Comparison of ENCODE assay signal across 10 cellular contexts in the genomic region with DNA sequence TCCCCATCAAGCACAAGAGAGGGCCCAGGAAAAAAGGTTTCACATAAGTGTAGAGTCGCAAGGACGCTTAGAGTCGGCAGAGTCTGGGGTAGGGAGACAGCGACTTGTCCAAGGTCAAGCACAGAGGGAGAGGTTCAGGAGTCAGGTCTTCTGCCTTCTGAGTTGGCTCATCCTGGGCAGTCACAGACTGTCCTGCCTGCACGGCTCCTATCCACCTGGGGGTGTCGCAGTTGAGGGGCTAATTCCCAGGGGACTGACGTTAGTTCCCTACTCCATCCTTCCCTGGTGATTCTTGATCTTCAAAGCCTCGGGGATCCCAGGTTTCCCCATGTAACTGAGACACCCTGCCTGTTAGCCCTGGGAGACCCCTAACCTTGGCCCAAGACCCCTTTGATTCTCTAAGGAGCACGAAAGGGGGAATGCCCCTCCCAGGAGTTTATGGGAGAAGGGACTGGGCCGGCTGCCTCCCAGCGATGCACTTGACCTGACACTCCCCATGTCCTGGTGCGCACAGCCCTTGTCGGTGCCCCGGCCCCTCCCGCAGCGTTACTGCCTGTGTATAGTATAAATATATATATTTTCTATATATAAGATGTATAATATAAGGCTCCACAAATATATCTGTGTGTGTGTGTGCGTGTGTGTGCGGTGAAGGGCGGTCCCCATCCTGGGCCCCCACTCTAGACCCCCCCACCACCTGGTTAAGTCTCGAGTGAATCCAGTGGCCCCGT. TPM values are rescaled to one million over a fixed set of nuclear protein-coding genes. Genes with fewer than 3 reads are reported as not detected.
DNase-seq lines count a peak whose midpoint lies in the region; ATAC-seq, FAIRE-seq and TF ChIP-seq lines count a peak whose summit lies in the region.
"Had no signal": no experiment of that assay in that cellular context is flagged by ENCODE, and none has a peak within 500 bp of the region (broad histone marks: within the 10 kb centered on the region; RNA-seq: fewer than 3 reads in every experiment).

No MANE protein-coding gene starts in this region.

- POLR2A ChIA-PET in HCT116 (lab: Charles Lee), result no interaction called here

- 51% methylated on average over 21 of the region's 21 CpGs for WGBS in liver

- H2AFZ ChIP-seq in HCT116 (ENCODE audit: low read depth, low read length, poor library complexity, severe bottlenecking), result no peak overlapping the region

- no peaks in the 10 kb centered on the region for H3K9me2 ChIP-seq in HCT116 (ENCODE audit: insufficient read depth)

- H3K4me1 ChIP-seq in BLaER1, result peaks cover 81% of the 10 kb centered on the region
- peaks cover 0 to 23% of the 10 kb centered on the region in 2 experiments; a peak in 2 of 4 replicates for H3K4me1 ChIP-seq in HCT116 (ENCODE audit: control insufficient read depth in 1 of 2, insufficient read depth in 2 of 2, low read length in 2 of 2)
- H3K4me1 ChIP-seq in liver (ENCODE audit: control insufficient read depth in 4 of 4, insufficient read depth in 4 of 4, low read length in 3 of 4), result peaks cover 0 to 5% (median 4%) of the 10 kb centered on the region in 4 donors

- H4K20me1 ChIP-seq in BLaER1 (no peaks in the 10 kb centered on the region), HCT116 (ENCODE audit: insufficient read depth) (no peaks in the 10 kb centered on the region)

- H3K27me3 ChIP-seq in BLaER1 (no peaks in the 10 kb centered on the region), HCT116 (ENCODE audit: insufficient read depth, low read length) (no peaks in the 10 kb centered on the region), liver (ENCODE audit: control insufficient read depth in 4 of 4, insufficient read depth in 4 of 4, low read length in 3 of 4) (no peaks in the 10 kb centered on the region)

- CTCF ChIA-PET in HCT116 (lab: Charles Lee), result no interaction called here

- in situ Hi-C loops in astrocyte of the cerebellum (cut with HindIII; ENCODE audit: low sequenced_read_pairs), result no loop called here

- TF ChIP-seq CTCF in HCT116 (IDR thresholded peaks at IDR 0.05 in 2 of 3, conservative IDR thresholded peaks at IDR 0.05 in 1 of 3; ENCODE audit: borderline replicate concordance in 1 of 3, insufficient read depth in 1 of 3, low read depth in 2 of 3, low read length in 2 of 3) (peak in 1 of 3 experiments; percentile 27; a peak in 2 of 6 replicates), astrocyte of the cerebellum (IDR thresholded peaks at IDR 0.05; ENCODE audit: low read depth, low read length, missing control alignments) (peak; percentile 45), liver (IDR thresholded peaks at IDR 0.05; ENCODE audit: low read depth, low read length, missing input control) (peak; percentile 9)

- RAD21 ChIA-PET in HCT116 (lab: Charles Lee; ENCODE audit: low non-redundant PET in 1 of 2, low total read pairs in 2 of 2, uncharacterized antibody in 2 of 2, unreplicated experiment in 2 of 2), result no interaction called here

- no peak for TF ChIP-seq POLR2A in HCT116 (IDR thresholded peaks at IDR 0.05; ENCODE audit: borderline replicate concordance, extremely low read depth, insufficient read depth, insufficient read length)

- H3K9me3 ChIP-seq in BLaER1, result no peaks in the 10 kb centered on the region
- H3K9me3 ChIP-seq in HCT116 (ENCODE audit: control insufficient read depth in 1 of 2, insufficient read depth in 1 of 2, low read depth in 1 of 2, low read length in 2 of 2), result no peaks in the 10 kb centered on the region
- no peaks in the 10 kb centered on the region for H3K9me3 ChIP-seq in liver (ENCODE audit: control insufficient read depth in 4 of 4, low read length in 3 of 4)
- H3K9me3 ChIP-seq: tibial artery had no signal

- no peak for DNase-seq in HCT116 (ENCODE audit: low read depth, low spot score)
- no peak for DNase-seq in astrocyte of the cerebellum (ENCODE audit: low read depth)
- no peak for DNase-seq in effector CD8-positive, alpha-beta T cell (lab: John Stamatoyannopoulos, UW)
- DNase-seq in HK-2 (ENCODE audit: unreplicated experiment), result no peak
- no peak for DNase-seq in frontal cortex (ENCODE audit: low spot score in 2 of 2)
- DNase-seq: NCI-H1417, tibial artery had no signal

- no peak overlapping the region for H3K27ac ChIP-seq in BLaER1
- H3K27ac ChIP-seq in HCT116 (ENCODE audit: low read depth, low read length), result no peak overlapping the region
- no peak overlapping the region for H3K27ac ChIP-seq in liver (ENCODE audit: low read depth in 1 of 2, low read length in 2 of 2)
- H3K27ac ChIP-seq: tibial artery had no signal

- H3K79me2 ChIP-seq in HCT116 (ENCODE audit: insufficient read depth, low read length), result no peaks in the 10 kb centered on the region

- H3K4me2 ChIP-seq in BLaER1, result peak overlapping the region; percentile 28
- H3K4me2 ChIP-seq in HCT116 (ENCODE audit: low read length), result no peak overlapping the region

- no peak for TF ChIP-seq RAD21 in HCT116 (IDR thresholded peaks at IDR 0.05; ENCODE audit: low read depth)
- peak in 1 of 2 donors; percentile 19 for TF ChIP-seq RAD21 in liver (IDR thresholded peaks at IDR 0.05)

- ATAC-seq in HCT116 (peak; percentile 38; the same call in 1 of the 2 replicates), GM19397 (IDR thresholded peaks at IDR 0.05; ENCODE audit: unreplicated experiment) (no peak)

- intact Hi-C loops in HCT116 (cut with micrococcal nuclease), result no loop called here

- H3K36me3 ChIP-seq in BLaER1, result peaks cover 28% of the 10 kb centered on the region
- no peaks in the 10 kb centered on the region for H3K36me3 ChIP-seq in HCT116 (ENCODE audit: control insufficient read depth in 1 of 2, insufficient read depth in 2 of 2, low read length in 2 of 2)
- no peaks in the 10 kb centered on the region for H3K36me3 ChIP-seq in liver (ENCODE audit: control insufficient read depth in 4 of 4, insufficient read depth in 3 of 4, low read depth in 1 of 4, low read length in 3 of 4)
- H3K36me3 ChIP-seq: tibial artery had no signal

- FAIRE-seq in frontal cortex (lab: Jason Lieb, UNC), result no peak

- BruUV-seq in HCT116 (replicated peaks; lab: Mats Ljungman, UMichigan), result no TSS peak

- H3K4me3 ChIP-seq in BLaER1, result no peak overlapping the region
- no peak overlapping the region for H3K4me3 ChIP-seq in HCT116 (replicated peaks in 1 of 2; ENCODE audit: low read depth in 1 of 2, low read length in 2 of 2)
- H3K4me3 ChIP-seq in astrocyte of the cerebellum (ENCODE audit: low read depth, low read length), result no peak overlapping the region
- H3K4me3 ChIP-seq in liver (ENCODE audit: low read depth in 1 of 3, low read length in 3 of 3), result no peak overlapping the region
- H3K4me3 ChIP-seq: tibial artery had no signal

- H3K9ac ChIP-seq in BLaER1 (no peak overlapping the region), HCT116 (ENCODE audit: low read length) (no peak overlapping the region), liver (ENCODE audit: low read depth in 1 of 2, low read length in 2 of 2) (no peak overlapping the region)

TF ChIP-seq in HCT116, 20 proteins besides CTCF, POLR2A, EP300 and RAD21 (continues in another document):
- TF ChIP-seq SP1 (IDR thresholded peaks at IDR 0.05; ENCODE audit: low read depth), result no peak
- no peak for TF ChIP-seq TCF7L2 (IDR thresholded peaks at IDR 0.05; ENCODE audit: borderline replicate concordance, extremely low read depth, insufficient read depth, insufficient read length)
- TF ChIP-seq EZH2 (IDR thresholded peaks at IDR 0.05), result no peak
- TF ChIP-seq EGR1 (IDR thresholded peaks at IDR 0.05; ENCODE audit: low read depth), result no peak
- no peak for TF ChIP-seq POLR2AphosphoS5 (IDR thresholded peaks at IDR 0.05; ENCODE audit: low read depth, low read length)
- no peak for TF ChIP-seq CBX3 (IDR thresholded peaks at IDR 0.05; ENCODE audit: low read depth)
- TF ChIP-seq ZNF274 (IDR thresholded peaks at IDR 0.05; ENCODE audit: low read depth, low read length), result no peak
- TF ChIP-seq MAX (IDR thresholded peaks at IDR 0.05), result no peak
- no peak for TF ChIP-seq SIN3A (IDR thresholded peaks at IDR 0.05; ENCODE audit: low read depth)
- TF ChIP-seq ELF1 (IDR thresholded peaks at IDR 0.05; ENCODE audit: borderline replicate concordance, low read depth), result no peak
- TF ChIP-seq ZFX (IDR thresholded peaks at IDR 0.05), result no peak

TF ChIP-seq in liver, 16 proteins besides CTCF, POLR2A, EP300 and RAD21:
- TF ChIP-seq, protein P1, sequence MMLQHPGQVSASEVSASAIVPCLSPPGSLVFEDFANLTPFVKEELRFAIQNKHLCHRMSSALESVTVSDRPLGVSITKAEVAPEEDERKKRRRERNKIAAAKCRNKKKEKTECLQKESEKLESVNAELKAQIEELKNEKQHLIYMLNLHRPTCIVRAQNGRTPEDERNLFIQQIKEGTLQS (IDR thresholded peaks at IDR 0.05), result no peak
- TF ChIP-seq FOXA2 (IDR thresholded peaks at IDR 0.05) (no peak), MAX (IDR thresholded peaks at IDR 0.05) (no peak), NR2F2 (IDR thresholded peaks at IDR 0.05) (no peak), FOXA1 (IDR thresholded peaks at IDR 0.05) (no peak)

RNA-seq across cellular contexts. Expression of gene TAB1, which starts 14.7 kb away (rescaled TPM):
- 25.4 TPM for total RNA-seq in HCT116 (2021; ENCODE audit: unreplicated experiment)
- 16.6 and 17.3 TPM in 2 replicates for polyA plus RNA-seq in HCT116 (2012)
- 10 to 100 TPM; 11.6 to 12.8 TPM for total RNA-seq in liver
- polyA plus RNA-seq in liver, result 1 to 10 TPM; 5.6 to 9.9 TPM
- 15.1 TPM for total RNA-seq in frontal cortex

RNA-seq across cellular contexts. Expression of gene SYNGR1, which starts 35.1 kb away (rescaled TPM):
- total RNA-seq in HCT116 (2021; ENCODE audit: unreplicated experiment) (20.7 TPM), liver (10 to 100 TPM in 1 of 2 donors, 1 to 10 TPM in 1; 1.8 to 21.9 TPM), frontal cortex (50.1 TPM)
- 31.1 and 42.6 TPM in 2 replicates for polyA plus RNA-seq in HCT116 (2012)
- 1 to 10 TPM; 3.6 to 6.7 TPM for polyA plus RNA-seq in liver
